In the genomic region with DNA sequence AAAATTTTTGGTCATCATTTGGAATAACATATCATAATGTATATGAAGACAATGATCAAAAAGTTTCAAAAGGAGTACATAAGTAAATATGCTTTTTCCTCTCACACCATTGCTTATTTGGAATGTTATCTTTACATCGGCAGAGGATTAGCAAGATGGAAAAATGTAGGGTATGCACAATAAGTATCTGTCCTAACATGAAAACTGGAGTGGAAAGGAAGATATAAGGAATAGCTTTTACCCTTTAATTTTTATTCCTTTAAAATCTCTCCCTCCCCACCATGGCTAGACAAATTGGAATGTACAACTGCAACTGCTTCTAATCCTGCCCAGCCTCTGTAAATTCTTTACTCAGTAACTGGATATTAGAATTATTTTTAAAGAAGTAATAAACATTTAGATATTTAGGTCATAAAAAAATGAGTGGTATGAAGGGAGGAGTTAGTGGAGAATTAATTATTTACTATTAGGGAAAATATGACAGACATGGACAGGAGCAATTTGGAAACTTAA, we compare ENCODE assay signal across 19 cellular contexts.
A peak's percentile ranks its signal among the peaks of the same experiment; 100 is the strongest.
DNase-seq lines count a peak whose midpoint lies in the region; ATAC-seq and TF ChIP-seq lines count a peak whose summit lies in the region.
"Had no signal": no experiment of that assay in that cellular context is flagged by ENCODE, and none has a peak within 500 bp of the region (broad histone marks: within the 10 kb centered on the region; RNA-seq: fewer than 3 reads in every experiment).

No MANE protein-coding gene starts in this region.

- H3K27me3 Mint-ChIP-seq in chondrocyte (ENCODE audit: low read depth) (no peaks in the 10 kb centered on the region), type B pancreatic cell (no peaks in the 10 kb centered on the region), neural progenitor cell (ENCODE audit: insufficient read depth, low read depth) (no peaks in the 10 kb centered on the region)

- H3K4me2 ChIP-seq in mammary epithelial cell (ENCODE audit: insufficient read depth, low read depth, low read length): peak overlapping the region; percentile 48
- no peak overlapping the region for H3K4me2 ChIP-seq in mesenchymal stem cell (ENCODE audit: low read length, poor library complexity, severe bottlenecking)
- no peak overlapping the region for H3K4me2 ChIP-seq in neural progenitor cell

- CTCF ChIA-PET in mammary epithelial cell (lab: Charles Lee; ENCODE audit: low non-redundant PET): interaction anchor here (0.6 kb wide), 1 partner anchor 34 kb away, joined by 6 read pairs; no protein-coding TSS in a partner anchor

- ATAC-seq in HG03442 (IDR thresholded peaks at IDR 0.05; ENCODE audit: unreplicated experiment) (no peak), GM18870 (IDR thresholded peaks at IDR 0.05; ENCODE audit: unreplicated experiment) (no peak)
- ATAC-seq: Right ventricle myocardium inferior had no signal

- H2AFZ ChIP-seq in mammary epithelial cell (ENCODE audit: low read depth, low read length) (peak overlapping the region; percentile 33), mesenchymal stem cell (ENCODE audit: low read depth, low read length) (no peak overlapping the region), neural progenitor cell (replicated peaks) (no peak overlapping the region)

- no peak overlapping the region for H2BK5ac ChIP-seq in mesenchymal stem cell (ENCODE audit: low read depth, low read length, poor library complexity, severe bottlenecking)

- H3K79me2 ChIP-seq in mammary epithelial cell (ENCODE audit: insufficient read depth, low read length): no peaks in the 10 kb centered on the region
- H3K79me2 ChIP-seq in neural progenitor cell (ENCODE audit: low read depth): no peaks in the 10 kb centered on the region

- intact Hi-C loops in mammary epithelial cell (cut with micrococcal nuclease): no loop called here
- intact Hi-C loops in breast epithelium (cut with DNase I; ENCODE audit: low total_unique reads): no loop called here

- H3K36me3 Mint-ChIP-seq in chondrocyte (ENCODE audit: low read depth): peaks cover 2% of the 10 kb centered on the region
- no peaks in the 10 kb centered on the region for H3K36me3 Mint-ChIP-seq in type B pancreatic cell
- no peaks in the 10 kb centered on the region for H3K36me3 Mint-ChIP-seq in neural progenitor cell
- H3K36me3 Mint-ChIP-seq: CD14-positive monocyte had no signal

- H3K4me1 Mint-ChIP-seq in chondrocyte (ENCODE audit: low read depth) (peaks cover 51% of the 10 kb centered on the region), type B pancreatic cell (ENCODE audit: unreplicated experiment) (peaks cover 7% of the 10 kb centered on the region), neural progenitor cell (peaks cover 10% of the 10 kb centered on the region)
- H3K4me1 Mint-ChIP-seq: CD14-positive monocyte had no signal

- no peak overlapping the region for H3K4ac ChIP-seq in mesenchymal stem cell (ENCODE audit: low read depth in 1 of 2, low read length in 2 of 2)

- H3K9me3 ChIP-seq in mammary epithelial cell (replicated peaks; ENCODE audit: insufficient read depth, low read length) (no peaks in the 10 kb centered on the region), breast epithelium (no peaks in the 10 kb centered on the region), mesenchymal stem cell (ENCODE audit: control insufficient read depth, low read length) (no peaks in the 10 kb centered on the region), neural progenitor cell (ENCODE audit: low read depth) (no peaks in the 10 kb centered on the region)

- no peak overlapping the region for H3K9ac ChIP-seq in mammary epithelial cell (ENCODE audit: insufficient read depth, low read length)
- H3K9ac ChIP-seq in mesenchymal stem cell (ENCODE audit: low read length): peak overlapping the region; percentile 88
- no peak overlapping the region for H3K9ac ChIP-seq in neural progenitor cell

- H2BK12ac ChIP-seq in mesenchymal stem cell (ENCODE audit: low read length in 2 of 2): no peak overlapping the region

- H3K27ac Mint-ChIP-seq in chondrocyte (ENCODE audit: unreplicated experiment) (peak overlapping the region; percentile 83), type B pancreatic cell (peak overlapping the region; percentile 82), neural progenitor cell (no peak overlapping the region)
- H3K27ac Mint-ChIP-seq: CD14-positive monocyte had no signal

- H2BK120ac ChIP-seq in mesenchymal stem cell (ENCODE audit: low read depth, low read length): no peak overlapping the region

- H3K36me3 ChIP-seq in mammary epithelial cell (ENCODE audit: insufficient read depth, low read length) (no peaks in the 10 kb centered on the region), breast epithelium (no peaks in the 10 kb centered on the region), mesenchymal stem cell (ENCODE audit: control insufficient read depth in 1 of 2, insufficient read depth in 2 of 2, low read depth in 1 of 2, low read length in 2 of 2) (no peaks in the 10 kb centered on the region), neural progenitor cell (no peaks in the 10 kb centered on the region)

- dilution Hi-C loops in mammary epithelial cell (cut with HindIII; ENCODE audit: low sequenced_read_pairs): no loop called here

- H3K4me3 ChIP-seq in mammary epithelial cell (replicated peaks in 1 of 3; ENCODE audit: insufficient read depth in 1 of 3, low read depth in 2 of 3, low read length in 3 of 3) (no peak overlapping the region), breast epithelium (no peak overlapping the region), mesenchymal stem cell (ENCODE audit: insufficient read depth in 1 of 2, low read depth in 1 of 2, low read length in 2 of 2) (no peak overlapping the region), neural progenitor cell (no peak overlapping the region)

- H3K4me1 ChIP-seq in mammary epithelial cell (ENCODE audit: insufficient read depth, low read length) (peaks cover 11% of the 10 kb centered on the region), breast epithelium (peaks cover 0 to 7% of the 10 kb centered on the region in 2 donors), mesenchymal stem cell (ENCODE audit: control insufficient read depth, insufficient read depth, low read depth, low read length) (no peaks in the 10 kb centered on the region), neural progenitor cell (no peaks in the 10 kb centered on the region)

- no peak overlapping the region for H3K23ac ChIP-seq in mesenchymal stem cell (ENCODE audit: low read length in 2 of 2)

- H3F3A ChIP-seq in neural progenitor cell (ENCODE audit: low read depth): no peaks in the 10 kb centered on the region

- in situ Hi-C loops in mammary epithelial cell (cut with MboI; ENCODE audit: low sequenced_read_pairs in 2 of 2): no loop called here

- TF ChIP-seq POLR2A in breast epithelium (IDR thresholded peaks at IDR 0.05): no peak

- TF ChIP-seq CTCF in mammary epithelial cell (conservative IDR thresholded peaks at IDR 0.05 in 1 of 2, IDR thresholded peaks at IDR 0.05 in 1 of 2; ENCODE audit: extremely low read depth in 1 of 2, insufficient read depth in 1 of 2, low read depth in 1 of 2, low read length in 2 of 2): no peak
- TF ChIP-seq CTCF in breast epithelium (IDR thresholded peaks at IDR 0.05): no peak
- TF ChIP-seq CTCF in chondrocyte (IDR thresholded peaks at IDR 0.05): no peak
- TF ChIP-seq CTCF in type B pancreatic cell (conservative IDR thresholded peaks at IDR 0.05): no peak
- no peak for TF ChIP-seq CTCF in neural progenitor cell (IDR thresholded peaks at IDR 0.05)

- H4K8ac ChIP-seq in mesenchymal stem cell (ENCODE audit: low read length): no peak overlapping the region

- H3K27ac ChIP-seq in mammary epithelial cell (ENCODE audit: insufficient read depth, low read depth, low read length) (no peak overlapping the region), breast epithelium (no peak overlapping the region), mesenchymal stem cell (ENCODE audit: low read length, poor library complexity, severe bottlenecking) (no peak overlapping the region), neural progenitor cell (no peak overlapping the region)
- H3K27ac ChIP-seq: 22Rv1 had no signal

- H3K14ac ChIP-seq in mesenchymal stem cell (ENCODE audit: low read length in 2 of 2): no peak overlapping the region

- no peak overlapping the region for H2AK5ac ChIP-seq in mesenchymal stem cell (ENCODE audit: low read length, severe bottlenecking)

- BruUV-seq in mammary epithelial cell (replicated peaks; lab: Mats Ljungman, UMichigan): no TSS peak

- H3K4me3 Mint-ChIP-seq in chondrocyte (ENCODE audit: unreplicated experiment) (no peak overlapping the region), type B pancreatic cell (no peak overlapping the region), neural progenitor cell (no peak overlapping the region)
- H3K4me3 Mint-ChIP-seq: CD14-positive monocyte had no signal

- DNase-seq in mammary epithelial cell (no peak), breast epithelium (ENCODE audit: low spot score in 2 of 2) (no peak), chondrocyte (ENCODE audit: low spot score) (no peak), mesenchymal stem cell (no peak), type B pancreatic cell (ENCODE audit: extremely low spot score, unreplicated experiment) (no peak), neural progenitor cell (ENCODE audit: low spot score) (no peak)
- DNase-seq: DND-41; HCEC 1CT; MM.1S; NCI-H1105; NCI-H2081; NCI-H510A; NCI-H748 treated with DMSO at 0.1 percent for 48 hours; NK-92 treated with Interleukin-12 subunit alpha and Interleukin-12 subunit beta, amount 100 ng/mL, for 24 hours had no signal

- no peak overlapping the region for H2BK15ac ChIP-seq in mesenchymal stem cell (ENCODE audit: low read depth, poor library complexity, severe bottlenecking)

- no peaks in the 10 kb centered on the region for H3K79me1 ChIP-seq in mesenchymal stem cell (replicated peaks; ENCODE audit: low read length, poor library complexity, severe bottlenecking)

- H3K27me3 ChIP-seq in mammary epithelial cell (ENCODE audit: insufficient read depth, low read length) (no peaks in the 10 kb centered on the region), breast epithelium (no peaks in the 10 kb centered on the region), mesenchymal stem cell (ENCODE audit: control insufficient read depth in 1 of 2, insufficient read depth in 1 of 2, low read length in 2 of 2) (no peaks in the 10 kb centered on the region), neural progenitor cell (no peaks in the 10 kb centered on the region)

- H4K20me1 ChIP-seq in mammary epithelial cell (ENCODE audit: insufficient read depth, low read length): no peaks in the 10 kb centered on the region
- H4K20me1 ChIP-seq in neural progenitor cell (ENCODE audit: low read depth): no peaks in the 10 kb centered on the region

- WGBS in mammary epithelial cell (ENCODE audit: low coverage, missing lambda C conversion rate): 11% methylated on average over 1 of the region's 1 CpG
- WGBS in mesenchymal stem cell: 100% methylated on average over 1 of the region's 1 CpG

- H3K18ac ChIP-seq in mesenchymal stem cell (ENCODE audit: low read depth in 1 of 2, low read length in 2 of 2): no peak overlapping the region

- no peak overlapping the region for H4K91ac ChIP-seq in mesenchymal stem cell (ENCODE audit: low read length)

- H3K9me3 Mint-ChIP-seq in chondrocyte (ENCODE audit: low read depth) (peaks cover 4% of the 10 kb centered on the region), type B pancreatic cell (no peaks in the 10 kb centered on the region), neural progenitor cell (no peaks in the 10 kb centered on the region)
